In genomic region chr1:226696552-226696951, GRCh38 we compare ENCODE assay signal across 15 cellular contexts. TPM values are rescaled to one million over a fixed set of nuclear protein-coding genes. Genes with fewer than 3 reads are reported as not detected.
DNase-seq lines count a peak whose midpoint lies in the region; ATAC-seq lines count a peak whose summit lies in the region.
"Had no signal": no experiment of that assay in that cellular context is flagged by ENCODE, and none has a peak within 500 bp of the region (broad histone marks: within the 10 kb centered on the region; RNA-seq: fewer than 3 reads in every experiment).

No MANE protein-coding gene starts in this region.

- no peaks in the 10 kb centered on the region for H3K27me3 Mint-ChIP-seq in activated naive CD4-positive, alpha-beta T cell treated with anti-CD3 and anti-CD28 coated beads for 36 hours (ENCODE audit: low read depth)
- no peaks in the 10 kb centered on the region for H3K27me3 Mint-ChIP-seq in activated T-helper 17 cell treated with anti-CD3 and anti-CD28 coated beads, Interleukin-2, amount 50 U/mL, for 72 hours

- H3K4me3 ChIP-seq in subcutaneous abdominal adipose tissue (ENCODE audit: low read depth in 1 of 5, low read length in 5 of 5) = no peak overlapping the region
- H3K4me3 ChIP-seq in aorta (ENCODE audit: low read length in 2 of 2) = no peak overlapping the region
- H3K4me3 ChIP-seq: K562, lung had no signal

- ATAC-seq in activated T-helper 17 cell treated with anti-CD3 and anti-CD28 coated beads, Interleukin-2, amount 50 U/mL, for 72 hours (replicated peaks) = peak; percentile 22
- ATAC-seq in aorta (ENCODE audit: low FRiP score) (no peak), HG02885 (IDR thresholded peaks at IDR 0.05; ENCODE audit: poor library complexity, unreplicated experiment) (no peak)
- ATAC-seq: K562, WTC11 had no signal

- H3K27ac Mint-ChIP-seq in activated naive CD4-positive, alpha-beta T cell treated with anti-CD3 and anti-CD28 coated beads for 36 hours = peak overlapping the region; percentile 96
- H3K27ac Mint-ChIP-seq in activated T-helper 17 cell treated with anti-CD3 and anti-CD28 coated beads, Interleukin-2, amount 50 U/mL, for 72 hours = peak overlapping the region; percentile 88
- H3K27ac Mint-ChIP-seq: activated T-helper 1 cell treated with anti-CD3 and anti-CD28 coated beads, Interleukin-12 subunit alpha, Interleukin-12 subunit beta, Interleukin-2, Interleukin-4 antibody, amounts not matched to agents 30 ng/mL and 10 ng/mL and 1 ng/mL, durations not matched to agents 14 hours and 24 hours and 36 hours; WTC11 had no signal

- H3K9me3 ChIP-seq in subcutaneous abdominal adipose tissue (ENCODE audit: control insufficient read depth in 5 of 5, low read length in 5 of 5) (no peaks in the 10 kb centered on the region), aorta (ENCODE audit: control insufficient read depth, low read length) (no peaks in the 10 kb centered on the region)

- H3K9ac ChIP-seq in subcutaneous abdominal adipose tissue (ENCODE audit: low read length in 5 of 5) = no peak overlapping the region

- DNase-seq in activated naive CD4-positive, alpha-beta T cell treated with anti-CD3 and anti-CD28 coated beads for 36 hours = no peak
- no peak for DNase-seq in activated naive CD4-positive, alpha-beta T cell (lab: John Stamatoyannopoulos, UW)
- DNase-seq in aorta = no peak
- no peak for DNase-seq in NCI-H1417 treated with DMSO at 0.1 percent for 48 hours (lab: John Stamatoyannopoulos, UW)
- DNase-seq: DMS79, erythroblast, NCI-H748 treated with DMSO at 0.1 percent for 48 hours had no signal

- H3K36me3 ChIP-seq in subcutaneous abdominal adipose tissue (ENCODE audit: control insufficient read depth in 5 of 5, insufficient read depth in 5 of 5, low read length in 5 of 5) (peaks cover 0 to 15% (median 5%) of the 10 kb centered on the region in 5 donors), aorta (ENCODE audit: control insufficient read depth in 1 of 2, insufficient read depth in 2 of 2, low read length in 1 of 2) (no peaks in the 10 kb centered on the region)

- intact Hi-C loops in activated naive CD4-positive, alpha-beta T cell treated with anti-CD3 and anti-CD28 coated beads for 36 hours (cut with micrococcal nuclease) = no loop called here
- intact Hi-C loops in aorta (cut with DNase I) = loop anchor here in 1 of 2 donors (5.0 kb wide), 1 partner anchor 41 kb away; the partner anchor contains the start of gene ITPKB

- H3K4me1 Mint-ChIP-seq in activated naive CD4-positive, alpha-beta T cell treated with anti-CD3 and anti-CD28 coated beads for 36 hours (ENCODE audit: low read depth) = peaks cover 93% of the 10 kb centered on the region
- H3K4me1 Mint-ChIP-seq in activated T-helper 17 cell treated with anti-CD3 and anti-CD28 coated beads, Interleukin-2, amount 50 U/mL, for 72 hours = peaks cover 58% of the 10 kb centered on the region

- CTCF ChIA-PET in activated naive CD4-positive, alpha-beta T cell treated with anti-CD3 and anti-CD28 coated beads for 36 hours (lab: Charles Lee) = interaction anchor here (0.9 to 1.8 kb wide), 4 partner anchors 10 to 20 kb away, joined by 3 to 7 read pairs (median 4); no protein-coding TSS in a partner anchor

- H3K27ac ChIP-seq in layer of hippocampus (ENCODE audit: low read depth, low read length) (peak overlapping the region; percentile 56), subcutaneous abdominal adipose tissue (ENCODE audit: low read depth, low read length) (peak overlapping the region; percentile 13), aorta (ENCODE audit: low read depth in 1 of 2, low read length in 2 of 2) (no peak overlapping the region)

- WGBS in aorta, 2 donors = 95% methylated on average over 7 of the region's 7 CpGs

- peaks cover 7 to 69% (median 36%) of the 10 kb centered on the region in 5 donors for H3K4me1 ChIP-seq in subcutaneous abdominal adipose tissue (ENCODE audit: control insufficient read depth in 5 of 5, insufficient read depth in 5 of 5, low read length in 5 of 5)
- no peaks in the 10 kb centered on the region for H3K4me1 ChIP-seq in aorta (ENCODE audit: control insufficient read depth in 1 of 2, insufficient read depth in 2 of 2, low read length in 2 of 2)

- peaks cover 7% of the 10 kb centered on the region for H3K36me3 Mint-ChIP-seq in activated naive CD4-positive, alpha-beta T cell treated with anti-CD3 and anti-CD28 coated beads for 36 hours (ENCODE audit: low read depth)
- peaks cover 47% of the 10 kb centered on the region for H3K36me3 Mint-ChIP-seq in activated T-helper 17 cell treated with anti-CD3 and anti-CD28 coated beads, Interleukin-2, amount 50 U/mL, for 72 hours (ENCODE audit: low read depth)
- H3K36me3 Mint-ChIP-seq: WTC11 had no signal

- no peaks in the 10 kb centered on the region for H3K9me3 Mint-ChIP-seq in activated naive CD4-positive, alpha-beta T cell treated with anti-CD3 and anti-CD28 coated beads for 36 hours
- no peaks in the 10 kb centered on the region for H3K9me3 Mint-ChIP-seq in activated T-helper 17 cell treated with anti-CD3 and anti-CD28 coated beads, Interleukin-2, amount 50 U/mL, for 72 hours
- H3K9me3 Mint-ChIP-seq: activated T-helper 1 cell treated with anti-CD3 and anti-CD28 coated beads, Interleukin-12 subunit alpha, Interleukin-12 subunit beta, Interleukin-2, Interleukin-4 antibody, amounts not matched to agents 30 ng/mL and 10 ng/mL and 1 ng/mL, durations not matched to agents 14 hours and 24 hours and 36 hours had no signal

- H3K4me3 Mint-ChIP-seq in activated naive CD4-positive, alpha-beta T cell treated with anti-CD3 and anti-CD28 coated beads for 36 hours = no peak overlapping the region
- peak overlapping the region; percentile 74 for H3K4me3 Mint-ChIP-seq in activated T-helper 17 cell treated with anti-CD3 and anti-CD28 coated beads, Interleukin-2, amount 50 U/mL, for 72 hours
- H3K4me3 Mint-ChIP-seq: activated T-helper 1 cell treated with anti-CD3 and anti-CD28 coated beads, Interleukin-12 subunit alpha, Interleukin-12 subunit beta, Interleukin-2, Interleukin-4 antibody, amounts not matched to agents 30 ng/mL and 10 ng/mL and 1 ng/mL, durations not matched to agents 14 hours and 24 hours and 36 hours; WTC11 had no signal

- H3K27me3 ChIP-seq in layer of hippocampus (ENCODE audit: control insufficient read depth, insufficient read depth, low read length) (no peaks in the 10 kb centered on the region), subcutaneous abdominal adipose tissue (ENCODE audit: control insufficient read depth in 5 of 5, insufficient read depth in 4 of 5, low read length in 5 of 5) (no peaks in the 10 kb centered on the region), aorta (ENCODE audit: control insufficient read depth in 1 of 2, insufficient read depth in 2 of 2, low read length in 1 of 2) (no peaks in the 10 kb centered on the region)

RNA-seq across cellular contexts. Expression of gene ITPKB, which starts 42.5 kb away (rescaled TPM):
- total RNA-seq in activated naive CD4-positive, alpha-beta T cell treated with anti-CD3 and anti-CD28 coated beads for 36 hours = 10 to 100 TPM; 40.3 to 40.9 TPM
- total RNA-seq in activated T-helper 17 cell treated with anti-CD3 and anti-CD28 coated beads, Interleukin-2, amount 50 U/mL, for 72 hours = 10 to 100 TPM; 30.1 to 39.2 TPM
- 10 to 100 TPM; 16.8 to 31.8 TPM for total RNA-seq in aorta
- polyA plus RNA-seq in aorta = 1 to 10 TPM; 2.1 to 6.6 TPM

Comparison
In these comparisons a context has a peak if more than half of its experiments do, and no peak if none do; other contexts are left out.
1. H3K27ac ChIP-seq: peak in layer of hippocampus (single experiment) and subcutaneous abdominal adipose tissue (single experiment); none in aorta (0 of 2).